ENCODE assay signal across 16 cellular contexts in the genomic region with DNA sequence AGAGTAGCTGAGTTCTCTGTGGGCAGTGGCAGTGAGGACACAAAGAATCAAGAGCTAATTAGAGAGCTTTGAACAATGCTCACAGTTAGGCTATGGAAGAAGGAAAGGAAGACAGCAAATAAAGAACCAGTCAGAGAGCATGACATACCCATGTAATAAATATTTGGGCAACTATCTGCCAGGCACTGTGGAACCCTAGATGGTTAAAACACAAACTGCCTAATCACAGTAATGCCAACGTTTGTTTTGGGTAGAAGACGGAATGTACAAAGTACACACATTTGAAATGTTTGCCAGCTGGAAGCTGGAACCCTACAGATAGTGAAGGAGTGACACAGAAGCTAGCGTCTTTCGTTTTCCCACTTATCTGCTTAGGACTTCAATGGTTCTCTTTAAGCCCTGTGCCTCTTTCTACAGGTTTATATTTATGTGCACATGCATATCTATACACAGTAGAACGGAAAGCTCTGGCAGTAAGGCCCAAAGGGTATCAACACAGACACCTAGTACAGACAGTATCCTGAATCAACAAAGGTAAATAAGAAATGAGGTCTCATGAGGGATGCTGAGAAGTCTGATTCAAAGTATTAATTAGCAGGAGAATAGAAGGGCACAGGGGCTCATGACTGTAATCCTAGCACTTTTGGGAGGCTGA. TPM values are rescaled to one million over a fixed set of nuclear protein-coding genes. Genes with fewer than 3 reads are reported as not detected.
DNase-seq lines count a peak whose midpoint lies in the region; ATAC-seq and TF ChIP-seq lines count a peak whose summit lies in the region.
"Had no signal": no experiment of that assay in that cellular context is flagged by ENCODE, and none has a peak within 500 bp of the region (broad histone marks: within the 10 kb centered on the region; RNA-seq: fewer than 3 reads in every experiment).

No MANE protein-coding gene starts in this region.

- H3K36me3 Mint-ChIP-seq in Calu3 (ENCODE audit: insufficient read depth, unreplicated experiment) = peaks cover 11% of the 10 kb centered on the region

- H3K9me3 ChIP-seq in right cardiac atrium (ENCODE audit: control insufficient read depth, low read length) (no peaks in the 10 kb centered on the region), prostate gland (no peaks in the 10 kb centered on the region)

- intact Hi-C loops in Calu3 (cut with micrococcal nuclease; ENCODE audit: unreplicated experiment) (no loop called here), right cardiac atrium (cut with DNase I) (no loop called here), prostate gland (cut with DNase I) (no loop called here)

- peaks cover 20% of the 10 kb centered on the region for H3K4me1 Mint-ChIP-seq in Calu3 (ENCODE audit: low read depth, unreplicated experiment)
- H3K4me1 Mint-ChIP-seq: memory B cell had no signal

- H3K27me3 Mint-ChIP-seq in Calu3 (ENCODE audit: unreplicated experiment) = no peaks in the 10 kb centered on the region
- H3K27me3 Mint-ChIP-seq: activated CD4-positive, alpha-beta memory T cell treated with anti-CD3 and anti-CD28 coated beads for 36 hours; activated naive CD4-positive, alpha-beta T cell treated with anti-CD3 and anti-CD28 coated beads, Interleukin-2, amount 10 ng/mL, durations not matched to agents 7 days and 5 days; dendritic cell treated with granulocyte-macrophage colony-stimulating factor and Interleukin-4, amounts not matched to agents 40 ng/mL and 50 ng/mL, for 4 days; memory B cell had no signal

- peak overlapping the region; percentile 67 for H3K27ac ChIP-seq in VCaP
- H3K27ac ChIP-seq in right cardiac atrium (ENCODE audit: low read length) = no peak overlapping the region
- H3K27ac ChIP-seq in prostate gland = peak overlapping the region; percentile 12 to 21
- H3K27ac ChIP-seq: BLaER1 had no signal

- H3K27me3 ChIP-seq in right cardiac atrium (ENCODE audit: control insufficient read depth, insufficient read depth) (no peaks in the 10 kb centered on the region), prostate gland (replicated peaks; ENCODE audit: insufficient read depth) (no peaks in the 10 kb centered on the region)
- H3K27me3 ChIP-seq: BLaER1 had no signal

- TF ChIP-seq POLR2A in prostate gland (IDR thresholded peaks at IDR 0.05) = no peak

- peak overlapping the region; percentile 6 for H3K27ac Mint-ChIP-seq in Calu3 (ENCODE audit: unreplicated experiment)
- H3K27ac Mint-ChIP-seq: activated CD4-positive, alpha-beta memory T cell treated with anti-CD3 and anti-CD28 coated beads for 36 hours; activated naive CD4-positive, alpha-beta T cell treated with anti-CD3 and anti-CD28 coated beads, Interleukin-2, amount 10 ng/mL, durations not matched to agents 7 days and 5 days; dendritic cell treated with granulocyte-macrophage colony-stimulating factor and Interleukin-4, amounts not matched to agents 40 ng/mL and 50 ng/mL, for 4 days; memory B cell had no signal

- peak; percentile 32 to 77 for ATAC-seq in right cardiac atrium
- ATAC-seq in GM19397 (IDR thresholded peaks at IDR 0.05; ENCODE audit: unreplicated experiment) = no peak

- DNase-seq in Calu3 (no peak), right cardiac atrium (no peak), prostate gland (ENCODE audit: low spot score) (peak; percentile 62), DMS114 treated with DMSO at 0.1 percent for 48 hours (lab: John Stamatoyannopoulos, UW; ENCODE audit: unreplicated experiment) (no peak), NCI-H748 (lab: John Stamatoyannopoulos, UW; ENCODE audit: unreplicated experiment) (no peak)
- no peak for DNase-seq in activated T-cell treated with anti-CD3 and anti-CD28 coated beads, Interleukin-2, amount 50 U/mL, for 1 hour
- DNase-seq: activated CD4-positive, alpha-beta memory T cell treated with anti-CD3 and anti-CD28 coated beads for 36 hours; activated naive CD4-positive, alpha-beta T cell treated with anti-CD3 and anti-CD28 coated beads, Interleukin-2, amount 10 ng/mL, durations not matched to agents 7 days and 5 days; GDM1; NCI-H1105; NCI-H774 had no signal

- no peaks in the 10 kb centered on the region for H3K9me3 Mint-ChIP-seq in Calu3 (ENCODE audit: low read depth, unreplicated experiment)
- H3K9me3 Mint-ChIP-seq: activated CD4-positive, alpha-beta memory T cell treated with anti-CD3 and anti-CD28 coated beads for 36 hours; memory B cell had no signal

- H3K4me3 ChIP-seq in right cardiac atrium (ENCODE audit: low read length) = no peak overlapping the region
- H3K4me3 ChIP-seq in prostate gland = no peak overlapping the region
- H3K4me3 ChIP-seq: BLaER1 had no signal

- no peaks in the 10 kb centered on the region for H3K36me3 ChIP-seq in prostate gland

- WGBS in right cardiac atrium = 42% methylated on average over 5 of the region's 5 CpGs
- WGBS in prostate gland = 19% methylated on average over 5 of the region's 5 CpGs

- CTCF ChIA-PET in Calu3 (lab: Charles Lee) = interaction anchor here (0.9 kb wide), 1 partner anchor 45 kb away, joined by 3 read pairs; the partner anchor contains the start of gene ANKRD28

- no peak for TF ChIP-seq CTCF in Calu3 (IDR thresholded peaks at IDR 0.05; ENCODE audit: unreplicated experiment)
- no peak for TF ChIP-seq CTCF in VCaP (conservative IDR thresholded peaks at IDR 0.05)
- TF ChIP-seq CTCF in prostate gland (IDR thresholded peaks at IDR 0.05) = no peak

- no peak overlapping the region for H3K4me3 Mint-ChIP-seq in Calu3 (ENCODE audit: low read depth, unreplicated experiment)
- H3K4me3 Mint-ChIP-seq: activated CD4-positive, alpha-beta memory T cell treated with anti-CD3 and anti-CD28 coated beads for 36 hours; activated naive CD4-positive, alpha-beta T cell treated with anti-CD3 and anti-CD28 coated beads, Interleukin-2, amount 10 ng/mL, durations not matched to agents 7 days and 5 days; dendritic cell treated with granulocyte-macrophage colony-stimulating factor and Interleukin-4, amounts not matched to agents 40 ng/mL and 50 ng/mL, for 4 days; memory B cell had no signal

- no TSS peak for BruUV-seq in Calu3 (replicated peaks; lab: Mats Ljungman, UMichigan)

- H3K4me1 ChIP-seq in right cardiac atrium (ENCODE audit: control insufficient read depth, insufficient read depth, low read length) = no peaks in the 10 kb centered on the region
- no peaks in the 10 kb centered on the region for H3K4me1 ChIP-seq in prostate gland (replicated peaks)
- H3K4me1 ChIP-seq: BLaER1 had no signal

RNA-seq across cellular contexts. Expression of gene ANKRD28, which starts 44.6 kb away (rescaled TPM):
- total RNA-seq in Calu3 (2022) = 54.2 and 57.7 TPM in 2 replicates
- total RNA-seq in right cardiac atrium = 10 to 100 TPM in 2 of 4 donors, 1 to 10 TPM in 2; 9.1 to 14.3 (median 11.3) TPM
- polyA plus RNA-seq in right cardiac atrium = 3.8 TPM
- total RNA-seq in prostate gland = 10 to 100 TPM; 18.4 to 35.8 TPM
